ENCODE assay signal across 8 cellular contexts in genomic region chr2:61016392-61017002, GRCh38. TPM values are rescaled to one million over a fixed set of nuclear protein-coding genes. Genes with fewer than 3 reads are reported as not detected.
A peak's percentile ranks its signal among the peaks of the same experiment; 100 is the strongest.
DNase-seq lines count a peak whose midpoint lies in the region; ATAC-seq, FAIRE-seq and TF ChIP-seq lines count a peak whose summit lies in the region.

No MANE protein-coding gene starts in this region.

- peak overlapping the region; percentile 98 for H3K27ac Mint-ChIP-seq in osteocyte (ENCODE audit: unreplicated experiment)

- peaks cover 23% of the 10 kb centered on the region for H3K4me1 ChIP-seq in RWPE2 (ENCODE audit: insufficient read depth, poor library complexity, severe bottlenecking)
- H3K4me1 ChIP-seq in endothelial cell of umbilical vein (ENCODE audit: control insufficient read depth, extremely low read depth, insufficient read depth, low read length): peaks cover 23% of the 10 kb centered on the region

- H3K36me3 ChIP-seq in RWPE2 (ENCODE audit: low read depth): peaks cover 13% of the 10 kb centered on the region
- no peaks in the 10 kb centered on the region for H3K36me3 ChIP-seq in endothelial cell of umbilical vein (ENCODE audit: control insufficient read depth in 2 of 2, extremely low read depth in 1 of 2, insufficient read depth in 2 of 2, low read length in 2 of 2)

- H2AFZ ChIP-seq in endothelial cell of umbilical vein (ENCODE audit: low read depth, low read length): peak overlapping the region; percentile 97

- peak overlapping the region; percentile 69 for H3K9ac ChIP-seq in endothelial cell of umbilical vein (replicated peaks; ENCODE audit: extremely low read depth, insufficient read depth, low read length)

- peak overlapping the region; percentile 97 for H3K4me3 Mint-ChIP-seq in osteocyte (ENCODE audit: unreplicated experiment)

- POLR2A ChIA-PET in endothelial cell of umbilical vein (lab: Charles Lee): interaction anchor here (0.6 kb wide), 1 partner anchor 93 kb away, joined by 3 read pairs; no protein-coding TSS in a partner anchor

- FAIRE-seq in endothelial cell of umbilical vein (lab: Jason Lieb, UNC) (peak; percentile 55), D721Med (lab: Jason Lieb, UNC) (no peak)

- peaks cover 5% of the 10 kb centered on the region for H3K36me3 Mint-ChIP-seq in osteocyte (ENCODE audit: unreplicated experiment)

- BruUV-seq in endothelial cell of umbilical vein (replicated peaks; lab: Mats Ljungman, UMichigan): TSS peak; percentile 47

- H3K27me3 Mint-ChIP-seq in osteocyte (ENCODE audit: unreplicated experiment): no peaks in the 10 kb centered on the region

- ATAC-seq in GM21825 (IDR thresholded peaks at IDR 0.05; ENCODE audit: unreplicated experiment) (peak; percentile 6), RWPE2 (ENCODE audit: low read depth) (no peak; the same call in 2 of the 3 replicates)

- TF ChIP-seq POLR2A in endothelial cell of umbilical vein (IDR thresholded peaks at IDR 0.05; ENCODE audit: low read depth, low read length): no peak

- TF ChIP-seq CTCF in GM12875 (IDR thresholded peaks at IDR 0.05; ENCODE audit: borderline replicate concordance, insufficient read depth, low read depth, low read length): no peak
- no peak for TF ChIP-seq CTCF in RWPE2 (IDR thresholded peaks at IDR 0.05; ENCODE audit: poor library complexity, severe bottlenecking)
- TF ChIP-seq CTCF in endothelial cell of umbilical vein (IDR thresholded peaks at IDR 0.05; ENCODE audit: extremely low read depth in 1 of 2, insufficient read depth in 1 of 2, low read depth in 1 of 2, low read length in 2 of 2): no peak
- no peak for TF ChIP-seq CTCF in osteocyte (IDR thresholded peaks at IDR 0.05)
- no peak for TF ChIP-seq CTCF in D721Med (IDR thresholded peaks at IDR 0.05; ENCODE audit: insufficient read depth, missing control alignments)

- DNase-seq in RWPE2 (ENCODE audit: low spot score): no peak
- peak; percentile 1 for DNase-seq in endothelial cell of umbilical vein (ENCODE audit: low read depth, low spot score)
- DNase-seq in osteocyte (ENCODE audit: extremely low spot score, unreplicated experiment): no peak
- DNase-seq in DMS79 (lab: John Stamatoyannopoulos, UW): no peak
- DNase-seq in cerebellar nuclear complex (lab: John Stamatoyannopoulos, UW): no peak
- DNase-seq in D721Med (ENCODE audit: insufficient read length, low spot score): no peak

- no peaks in the 10 kb centered on the region for H4K20me1 ChIP-seq in endothelial cell of umbilical vein (replicated peaks; ENCODE audit: control insufficient read depth, extremely low read depth, insufficient read depth, low read length)

- H3K9me1 ChIP-seq in endothelial cell of umbilical vein (replicated peaks; ENCODE audit: control insufficient read depth, extremely low read depth, insufficient read depth, low read length): no peaks in the 10 kb centered on the region

- H3K27me3 ChIP-seq in RWPE2 (ENCODE audit: insufficient read depth, poor library complexity, severe bottlenecking) (no peaks in the 10 kb centered on the region), endothelial cell of umbilical vein (ENCODE audit: control insufficient read depth in 2 of 2, insufficient read depth in 2 of 2, low read length in 2 of 2) (no peaks in the 10 kb centered on the region)

- peak overlapping the region; percentile 93 for H3K4me2 ChIP-seq in endothelial cell of umbilical vein (ENCODE audit: insufficient read depth, low read length)

- H3K9me3 Mint-ChIP-seq in osteocyte (ENCODE audit: unreplicated experiment): no peaks in the 10 kb centered on the region

- H3K27ac ChIP-seq in RWPE2 (ENCODE audit: poor library complexity, severe bottlenecking) (peak overlapping the region; percentile 91), endothelial cell of umbilical vein (ENCODE audit: insufficient read depth, low read depth, low read length) (peak overlapping the region; percentile 67)

- no peaks in the 10 kb centered on the region for H3K9me3 ChIP-seq in RWPE2 (ENCODE audit: severe bottlenecking)
- H3K9me3 ChIP-seq in endothelial cell of umbilical vein (replicated peaks; ENCODE audit: control insufficient read depth, insufficient read depth, low read length): no peaks in the 10 kb centered on the region

- H3K4me3 ChIP-seq in GM12875 (ENCODE audit: low read depth, low read length) (peak overlapping the region; percentile 85), RWPE2 (ENCODE audit: severe bottlenecking) (peak overlapping the region; percentile 51), endothelial cell of umbilical vein (replicated peaks in 1 of 3; ENCODE audit: insufficient read depth in 1 of 3, low read depth in 1 of 3, low read length in 3 of 3) (peak overlapping the region; percentile 73 to 98 (median 94))

- peaks cover 31% of the 10 kb centered on the region for H3K4me1 Mint-ChIP-seq in osteocyte (ENCODE audit: unreplicated experiment)

- peaks cover 46% of the 10 kb centered on the region for H3K79me2 ChIP-seq in endothelial cell of umbilical vein (ENCODE audit: control insufficient read depth, insufficient read depth, low read length)

- CTCF ChIA-PET in endothelial cell of umbilical vein (lab: Charles Lee): interaction anchor here (1.0 kb wide), 1 partner anchor 17 kb away, joined by 4 read pairs; no protein-coding TSS in a partner anchor

- dilution Hi-C loops in endothelial cell of umbilical vein (cut with MboI; ENCODE audit: extremely low pct_ligation_motif_present, low sequenced_read_pairs): no loop called here

- intact Hi-C loops in endothelial cell of umbilical vein (cut with micrococcal nuclease): loop anchor here (1.0 to 5.0 kb wide), 2 partner anchors 134 to 161 kb away; partner anchors contain the start of gene REL

TF ChIP-seq in endothelial cell of umbilical vein, 7 proteins besides CTCF, POLR2A, EP300 and RAD21:
- TF ChIP-seq MAX (IDR thresholded peaks at IDR 0.05; ENCODE audit: insufficient read depth, insufficient read length) (no peak), POLR2AphosphoS5 (IDR thresholded peaks at IDR 0.05; ENCODE audit: insufficient read depth, low read depth, low read length) (no peak), MYC (IDR thresholded peaks at IDR 0.05; ENCODE audit: low read depth, low read length) (no peak), EZH2 (IDR thresholded peaks at IDR 0.05; ENCODE audit: borderline replicate concordance, low read depth, low read length, severe bottlenecking) (no peak), GATA2 (IDR thresholded peaks at IDR 0.05; ENCODE audit: insufficient read depth, insufficient read length, low read depth, low read length) (no peak), JUN (IDR thresholded peaks at IDR 0.05; ENCODE audit: borderline replicate concordance, insufficient read depth, insufficient read length, low read depth) (no peak), FOS (IDR thresholded peaks at IDR 0.05; ENCODE audit: borderline replicate concordance, insufficient read depth, low read length) (no peak)

RNA-seq across cellular contexts. Expression of gene PEX13, which starts 1.0 kb away (rescaled TPM):
- 21.0 and 25.0 TPM in 2 replicates for total RNA-seq in endothelial cell of umbilical vein
- polyA plus RNA-seq in endothelial cell of umbilical vein: 15.7 and 18.0 TPM in 2 replicates
- 12.0 and 14.7 TPM in 2 replicates for polyA plus RNA-seq in endothelial cell of umbilical vein (2011; cell fraction: cytosol; rRNA removed)
- polyA plus RNA-seq in endothelial cell of umbilical vein (2011; cell fraction: nucleus; rRNA removed): 10.7 and 11.1 TPM in 2 replicates
- 13.6 and 16.0 TPM in 2 replicates for polyA plus RNA-seq in endothelial cell of umbilical vein (2012)
- polyA minus RNA-seq in endothelial cell of umbilical vein: 56.7 and 58.5 TPM in 2 replicates
- polyA minus RNA-seq in endothelial cell of umbilical vein (2011; cell fraction: cytosol; rRNA and poly(A)+ RNA removed): 10.1 TPM
- polyA minus RNA-seq in endothelial cell of umbilical vein (2011; cell fraction: nucleus; rRNA and poly(A)+ RNA removed): 20.0 and 31.4 TPM in 2 replicates
- total RNA-seq in osteocyte: 19.6 and 20.3 TPM in 2 replicates

RNA-seq across cellular contexts. Expression of gene PUS10, which starts 1.6 kb away (rescaled TPM):
- total RNA-seq in endothelial cell of umbilical vein (6.5 and 10.3 TPM in 2 replicates), osteocyte (6.0 and 7.7 TPM in 2 replicates)
- polyA plus RNA-seq in endothelial cell of umbilical vein: 2.7 and 3.7 TPM in 2 replicates
- polyA plus RNA-seq in endothelial cell of umbilical vein (2011; cell fraction: cytosol; rRNA removed): 4.6 and 4.7 TPM in 2 replicates
- 11.1 and 12.6 TPM in 2 replicates for polyA plus RNA-seq in endothelial cell of umbilical vein (2011; cell fraction: nucleus; rRNA removed)
- 7.5 and 9.9 TPM in 2 replicates for polyA plus RNA-seq in endothelial cell of umbilical vein (2012)
- 4.8 and 5.5 TPM in 2 replicates for polyA minus RNA-seq in endothelial cell of umbilical vein
- 1.9 TPM for polyA minus RNA-seq in endothelial cell of umbilical vein (2011; cell fraction: cytosol; rRNA and poly(A)+ RNA removed)
- 13.8 and 17.6 TPM in 2 replicates for polyA minus RNA-seq in endothelial cell of umbilical vein (2011; cell fraction: nucleus; rRNA and poly(A)+ RNA removed)

RNA-seq across cellular contexts. Expression of gene SANBR, which starts 49.2 kb away (rescaled TPM):
- 22.9 and 23.8 TPM in 2 replicates for total RNA-seq in endothelial cell of umbilical vein
- 4.8 and 5.7 TPM in 2 replicates for polyA plus RNA-seq in endothelial cell of umbilical vein
- polyA plus RNA-seq in endothelial cell of umbilical vein (2011; cell fraction: cytosol; rRNA removed): 6.0 and 6.4 TPM in 2 replicates
- 18.6 and 31.5 TPM in 2 replicates for polyA plus RNA-seq in endothelial cell of umbilical vein (2011; cell fraction: nucleus; rRNA removed)
- polyA plus RNA-seq in endothelial cell of umbilical vein (2012): 14.5 and 14.7 TPM in 2 replicates
- 10.6 and 14.1 TPM in 2 replicates for polyA minus RNA-seq in endothelial cell of umbilical vein
- 7.8 TPM for polyA minus RNA-seq in endothelial cell of umbilical vein (2011; cell fraction: cytosol; rRNA and poly(A)+ RNA removed)
- 19.7 and 25.2 TPM in 2 replicates for polyA minus RNA-seq in endothelial cell of umbilical vein (2011; cell fraction: nucleus; rRNA and poly(A)+ RNA removed)
- total RNA-seq in osteocyte: 11.3 and 11.7 TPM in 2 replicates
